8 cellular contexts compared by ENCODE assay signal in genomic region chr2:95682889-95683517, GRCh38.
DNase-seq lines count a peak whose midpoint lies in the region; ATAC-seq and TF ChIP-seq lines count a peak whose summit lies in the region.
"Not testable (repeated sequence)": the region's sequence is repeated elsewhere in the genome, so short reads cannot be mapped to it uniquely, and the experiment has no call there.

No MANE protein-coding gene starts in this region.

- not testable (repeated sequence) for H3K4me1 ChIP-seq in ascending aorta; iPS-18a (ENCODE audit: control insufficient read depth, low read depth, low read length)

- peak overlapping the region; percentile 27 for H3K9ac ChIP-seq in iPS-18a (ENCODE audit: low read length)

- ATAC-seq in stimulated activated memory B cell treated with anti-CD40 and anti-IgM and Interleukin-4, amounts not matched to agents 10 μg/mL and 1 μg/mL and 100 μg/mL, for 72 hours, result not testable (repeated sequence)

- H3K4me3 Mint-ChIP-seq in HFFc6, result peak overlapping the region; percentile 88
- H3K4me3 Mint-ChIP-seq in T-helper 1 cell treated with Interleukin-12 subunit alpha and Interleukin-12 subunit beta and Interleukin-4 antibody, amounts not matched to agents 30 μg/mL and 1 μg/mL, for 36 hours, result peak overlapping the region; percentile 9
- peak overlapping the region; percentile 76 to 82 (median 80) for H3K4me3 Mint-ChIP-seq in nephron
- peak overlapping the region; percentile 75 for H3K4me3 Mint-ChIP-seq in stimulated activated memory B cell treated with anti-CD40 and anti-IgM and Interleukin-4, amounts not matched to agents 10 μg/mL and 1 μg/mL and 100 μg/mL, for 72 hours

- H3K4me1 Mint-ChIP-seq in HFFc6 (ENCODE audit: low read depth) (peaks cover 54% of the 10 kb centered on the region), nephron (peaks cover 42% of the 10 kb centered on the region)
- H3K4me1 Mint-ChIP-seq in T-helper 1 cell treated with Interleukin-12 subunit alpha and Interleukin-12 subunit beta and Interleukin-4 antibody, amounts not matched to agents 30 μg/mL and 1 μg/mL, for 36 hours (ENCODE audit: low read depth), result not testable (repeated sequence)
- peaks cover 14% of the 10 kb centered on the region for H3K4me1 Mint-ChIP-seq in stimulated activated memory B cell treated with anti-CD40 and anti-IgM and Interleukin-4, amounts not matched to agents 10 μg/mL and 1 μg/mL and 100 μg/mL, for 72 hours

- peak; percentile 2 for DNase-seq in ACHN
- peak; percentile 1 for DNase-seq in HFFc6
- not testable (repeated sequence) for DNase-seq in ascending aorta (ENCODE audit: low spot score in 2 of 2); epithelial cell of proximal tubule (ENCODE audit: low read depth)

- intact Hi-C loops in ascending aorta (cut with DNase I), result not testable (repeated sequence)

- H3K36me3 Mint-ChIP-seq in HFFc6 (ENCODE audit: low read depth); T-helper 1 cell treated with Interleukin-12 subunit alpha and Interleukin-12 subunit beta and Interleukin-4 antibody, amounts not matched to agents 30 μg/mL and 1 μg/mL, for 36 hours (ENCODE audit: low read depth); nephron (ENCODE audit: low read depth); stimulated activated memory B cell treated with anti-CD40 and anti-IgM and Interleukin-4, amounts not matched to agents 10 μg/mL and 1 μg/mL and 100 μg/mL, for 72 hours: not testable (repeated sequence)

- H3K27me3 ChIP-seq in ascending aorta, result not testable (repeated sequence)
- peaks cover 21% of the 10 kb centered on the region for H3K27me3 ChIP-seq in iPS-18a (ENCODE audit: control insufficient read depth, insufficient read depth, low read length)

- not testable (repeated sequence) for H3K9me3 ChIP-seq in ascending aorta; iPS-18a (ENCODE audit: control insufficient read depth, low read depth, low read length)

- H3K27ac Mint-ChIP-seq in HFFc6 (peak overlapping the region; percentile 93), nephron (peak overlapping the region; percentile 85 to 93 (median 92))
- H3K27ac Mint-ChIP-seq in T-helper 1 cell treated with Interleukin-12 subunit alpha and Interleukin-12 subunit beta and Interleukin-4 antibody, amounts not matched to agents 30 μg/mL and 1 μg/mL, for 36 hours, result not testable (repeated sequence)
- peak overlapping the region; percentile 8 for H3K27ac Mint-ChIP-seq in stimulated activated memory B cell treated with anti-CD40 and anti-IgM and Interleukin-4, amounts not matched to agents 10 μg/mL and 1 μg/mL and 100 μg/mL, for 72 hours

- peak overlapping the region; percentile 23 to 40 for H3K27ac ChIP-seq in ascending aorta
- H3K27ac ChIP-seq in iPS-18a (ENCODE audit: low read length), result not testable (repeated sequence)

- H3K36me3 ChIP-seq in ascending aorta; iPS-18a (ENCODE audit: control insufficient read depth, low read depth, low read length): not testable (repeated sequence)

- TF ChIP-seq CTCF in HFFc6 (IDR thresholded peaks at IDR 0.05); ascending aorta (IDR thresholded peaks at IDR 0.05); epithelial cell of proximal tubule (conservative IDR thresholded peaks at IDR 0.05; ENCODE audit: low read depth, low read length); nephron (IDR thresholded peaks at IDR 0.05; ENCODE audit: unreplicated experiment in 3 of 3): not testable (repeated sequence)

- in situ Hi-C loops in ACHN (cut with HindIII; ENCODE audit: low pct_ligation_motif_present, low pct_unique_long_range_greater_than_20kb, low sequenced_read_pairs), result not testable (repeated sequence)

- not testable (repeated sequence) for H3K9me3 Mint-ChIP-seq in HFFc6; T-helper 1 cell treated with Interleukin-12 subunit alpha and Interleukin-12 subunit beta and Interleukin-4 antibody, amounts not matched to agents 30 μg/mL and 1 μg/mL, for 36 hours; nephron; stimulated activated memory B cell treated with anti-CD40 and anti-IgM and Interleukin-4, amounts not matched to agents 10 μg/mL and 1 μg/mL and 100 μg/mL, for 72 hours

- H3K27me3 Mint-ChIP-seq in HFFc6 (ENCODE audit: insufficient read depth), result peaks cover 12% of the 10 kb centered on the region
- peaks cover 23% of the 10 kb centered on the region for H3K27me3 Mint-ChIP-seq in T-helper 1 cell treated with Interleukin-12 subunit alpha and Interleukin-12 subunit beta and Interleukin-4 antibody, amounts not matched to agents 30 μg/mL and 1 μg/mL, for 36 hours (ENCODE audit: low read depth)
- peaks cover 26% of the 10 kb centered on the region for H3K27me3 Mint-ChIP-seq in nephron (ENCODE audit: low read depth)
- H3K27me3 Mint-ChIP-seq in stimulated activated memory B cell treated with anti-CD40 and anti-IgM and Interleukin-4, amounts not matched to agents 10 μg/mL and 1 μg/mL and 100 μg/mL, for 72 hours, result peaks cover 45% of the 10 kb centered on the region

- H3K4me3 ChIP-seq in ascending aorta (peak overlapping the region; percentile 54 to 63), epithelial cell of proximal tubule (ENCODE audit: low read depth, low read length) (peak overlapping the region; percentile 51), iPS-18a (ENCODE audit: low read length) (peak overlapping the region; percentile 60)

Comparison
In these comparisons a context has a peak if more than half of its experiments do, and no peak if none do; other contexts are left out.
1. H3K4me3 Mint-ChIP-seq: peak in every context shown above with its lines; median percentile 88 in HFFc6; 80 in nephron; 75 in stimulated activated memory B cell treated with anti-CD40 and anti-IgM and Interleukin-4, amounts not matched to agents 10 μg/mL and 1 μg/mL and 100 μg/mL, for 72 hours; 9 in T-helper 1 cell treated with Interleukin-12 subunit alpha and Interleukin-12 subunit beta and Interleukin-4 antibody, amounts not matched to agents 30 μg/mL and 1 μg/mL, for 36 hours.